ENCODE assay signal across 8 cellular contexts in genomic region chr14:85934123-85934885, GRCh38.
DNase-seq lines count a peak whose midpoint lies in the region; FAIRE-seq and TF ChIP-seq lines count a peak whose summit lies in the region.

No MANE protein-coding gene starts in this region.

- peak; percentile 41; the same call in 1 of the 2 replicates for TF ChIP-seq POLR2A in GM12892 (IDR thresholded peaks at IDR 0.05; ENCODE audit: low read depth, low read length)
- TF ChIP-seq POLR2A in breast epithelium (IDR thresholded peaks at IDR 0.05): no peak

- H3K4me1 ChIP-seq in breast epithelium (no peaks in the 10 kb centered on the region), subcutaneous abdominal adipose tissue (ENCODE audit: control insufficient read depth in 5 of 5, insufficient read depth in 5 of 5, low read length in 5 of 5) (no peaks in the 10 kb centered on the region)

- no peak for TF ChIP-seq CTCF in breast epithelium (IDR thresholded peaks at IDR 0.05)

- H3K27ac ChIP-seq in breast epithelium (peak overlapping the region in 1 of 2 donors; percentile 43), subcutaneous abdominal adipose tissue (ENCODE audit: low read depth, low read length) (peak overlapping the region; percentile 24)

- peak; percentile 78 for FAIRE-seq in GM12892 (lab: Jason Lieb, UNC)

- no peaks in the 10 kb centered on the region for H3K36me3 ChIP-seq in breast epithelium
- no peaks in the 10 kb centered on the region for H3K36me3 ChIP-seq in subcutaneous abdominal adipose tissue (ENCODE audit: control insufficient read depth in 5 of 5, insufficient read depth in 5 of 5, low read length in 5 of 5)

- H3K27me3 ChIP-seq in breast epithelium: no peaks in the 10 kb centered on the region
- no peaks in the 10 kb centered on the region for H3K27me3 ChIP-seq in subcutaneous abdominal adipose tissue (ENCODE audit: control insufficient read depth in 5 of 5, insufficient read depth in 4 of 5, low read length in 5 of 5)

- intact Hi-C loops in breast epithelium (cut with DNase I; ENCODE audit: low total_unique reads): no loop called here

- DNase-seq in GM12892 (ENCODE audit: insufficient read length) (peak; percentile 7), H4 (ENCODE audit: low spot score) (peak; percentile 91), M059J (ENCODE audit: low read depth) (peak; percentile 65), UCSD-AML1 (lab: John Stamatoyannopoulos, UW; ENCODE audit: unreplicated experiment) (peak; percentile 46), breast epithelium (ENCODE audit: low spot score in 2 of 2) (no peak), myocyte (ENCODE audit: low read depth) (peak; percentile 37), NCI-H1048 (lab: John Stamatoyannopoulos, UW) (no peak)

- peak overlapping the region in 2 of 5 donors; percentile 35 to 61 for H3K9ac ChIP-seq in subcutaneous abdominal adipose tissue (ENCODE audit: low read length in 5 of 5)

- H3K9me3 ChIP-seq in breast epithelium: peaks cover 4 to 12% of the 10 kb centered on the region in 2 donors
- peaks cover 3 to 12% (median 10%) of the 10 kb centered on the region in 5 donors for H3K9me3 ChIP-seq in subcutaneous abdominal adipose tissue (ENCODE audit: control insufficient read depth in 5 of 5, low read length in 5 of 5)

- H3K4me3 ChIP-seq in breast epithelium: peak overlapping the region; percentile 30 to 68 (median 39)
- peak overlapping the region; percentile 56 to 75 (median 66) for H3K4me3 ChIP-seq in subcutaneous abdominal adipose tissue (ENCODE audit: low read depth in 1 of 5, low read length in 5 of 5)

Comparison
In these comparisons a context has a peak if more than half of its experiments do, and no peak if none do; other contexts are left out.
1. DNase-seq: peak in GM12892 (single experiment), H4 (single experiment), M059J (single experiment), UCSD-AML1 (single experiment) and myocyte (single experiment); none in breast epithelium (0 of 2) and NCI-H1048 (single experiment).